Comparison of ENCODE assay signal across 28 cellular contexts in the genomic region with DNA sequence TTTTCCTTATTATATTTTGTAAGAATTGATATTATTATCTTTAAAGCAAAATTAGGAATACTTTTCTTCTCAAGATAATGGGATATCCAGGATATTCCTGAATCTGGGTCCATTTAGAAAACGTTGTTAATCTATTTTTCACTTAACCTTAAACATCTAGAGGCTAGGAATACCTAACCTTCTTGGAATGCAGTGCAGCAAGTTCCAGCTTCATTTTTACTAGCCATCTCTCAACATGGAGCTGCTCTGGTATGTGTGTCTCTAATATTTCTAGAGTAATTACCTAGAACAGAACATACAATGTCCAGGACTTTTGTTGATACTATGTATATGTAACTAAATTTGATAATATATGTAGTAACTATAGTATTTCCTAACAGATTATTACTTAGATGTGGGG.
DNase-seq lines count a peak whose midpoint lies in the region; ATAC-seq, FAIRE-seq and TF ChIP-seq lines count a peak whose summit lies in the region.
"Had no signal": no experiment of that assay in that cellular context is flagged by ENCODE, and none has a peak within 500 bp of the region (broad histone marks: within the 10 kb centered on the region; RNA-seq: fewer than 3 reads in every experiment).

No MANE protein-coding gene starts in this region.

- WGBS in thyroid gland, 2 donors, result 12 to 14% methylated on average over 1 of the region's 1 CpG

- H3K4me3 ChIP-seq in bronchial epithelial cell (ENCODE audit: low read depth, low read length) (no peak overlapping the region), epithelial cell of esophagus (ENCODE audit: low read length) (no peak overlapping the region), thyroid gland (replicated peaks in 1 of 3) (no peak overlapping the region)
- H3K4me3 ChIP-seq: BLaER1, GM12878 had no signal

- H3K27ac ChIP-seq in foreskin keratinocyte (no peak overlapping the region), thyroid gland (no peak overlapping the region)
- H3K27ac ChIP-seq: BLaER1 had no signal

- H3K27me3 Mint-ChIP-seq in natural killer cell (ENCODE audit: low read depth in 2 of 2), result no peaks in the 10 kb centered on the region
- H3K27me3 Mint-ChIP-seq: CD4-positive, alpha-beta memory T cell; CD4-positive, CD25-positive, alpha-beta regulatory T cell; CD8-positive, alpha-beta memory T cell had no signal

- H3K27me3 ChIP-seq in bronchial epithelial cell (ENCODE audit: control insufficient read depth, insufficient read depth, low read length), result no peaks in the 10 kb centered on the region
- H3K27me3 ChIP-seq in foreskin keratinocyte, result no peaks in the 10 kb centered on the region
- H3K27me3 ChIP-seq in thyroid gland, result no peaks in the 10 kb centered on the region
- H3K27me3 ChIP-seq: BE2C, BLaER1 had no signal

- peaks cover 9% of the 10 kb centered on the region for H3K4me1 ChIP-seq in foreskin keratinocyte
- H3K4me1 ChIP-seq in thyroid gland, result no peaks in the 10 kb centered on the region
- H3K4me1 ChIP-seq: BE2C, BLaER1 had no signal

- H3K4me3 Mint-ChIP-seq in natural killer cell, result no peak overlapping the region
- H3K4me3 Mint-ChIP-seq: CD14-positive monocyte; CD4-positive, alpha-beta memory T cell; CD4-positive, CD25-positive, alpha-beta regulatory T cell; CD8-positive, alpha-beta memory T cell had no signal

- ATAC-seq in foreskin keratinocyte (no peak), natural killer cell (no peak)
- ATAC-seq: GM12878 had no signal

- no peaks in the 10 kb centered on the region for H3K4me1 Mint-ChIP-seq in natural killer cell
- H3K4me1 Mint-ChIP-seq: CD14-positive monocyte; CD4-positive, alpha-beta memory T cell; CD4-positive, CD25-positive, alpha-beta regulatory T cell; CD8-positive, alpha-beta memory T cell had no signal

- no peaks in the 10 kb centered on the region for H3K9me3 Mint-ChIP-seq in natural killer cell
- H3K9me3 Mint-ChIP-seq: CD4-positive, alpha-beta memory T cell; CD8-positive, alpha-beta memory T cell had no signal

- TF ChIP-seq CTCF in bronchial epithelial cell (IDR thresholded peaks at IDR 0.05; ENCODE audit: insufficient read depth, low read length, severe bottlenecking), result no peak
- no peak for TF ChIP-seq CTCF in epithelial cell of esophagus (IDR thresholded peaks at IDR 0.05; ENCODE audit: insufficient read depth, low read depth, low read length, missing control alignments)
- TF ChIP-seq CTCF in foreskin keratinocyte (conservative IDR thresholded peaks at IDR 0.05), result no peak
- TF ChIP-seq CTCF in thyroid gland (IDR thresholded peaks at IDR 0.05), result no peak
- TF ChIP-seq CTCF in natural killer cell (IDR thresholded peaks at IDR 0.05), result no peak

- peak; percentile 66 for DNase-seq in bronchial epithelial cell (ENCODE audit: low read depth)
- DNase-seq in epithelial cell of esophagus (ENCODE audit: low read depth), result peak; percentile 67
- DNase-seq in foreskin keratinocyte, result peak; percentile 22 to 61
- no peak for DNase-seq in thyroid gland
- no peak for DNase-seq in T1000 (lab: John Stamatoyannopoulos, UW)
- DNase-seq in cerebellar nuclear complex (lab: John Stamatoyannopoulos, UW), result no peak
- no peak for DNase-seq in natural killer cell
- DNase-seq: 8988T; ACHN; BE2C; C1 segment of cervical spinal cord; CD4-positive, alpha-beta memory T cell; CD4-positive, CD25-positive, alpha-beta regulatory T cell; CD8-positive, alpha-beta memory T cell; COR-L47; DMS 273 treated with DMSO at 0.1 percent for 48 hours; DMS153; DMS53; DMS79; DND-41; EL; GDM1 had no signal

- H3K36me3 Mint-ChIP-seq in natural killer cell, result no peaks in the 10 kb centered on the region
- H3K36me3 Mint-ChIP-seq: CD14-positive monocyte; CD4-positive, alpha-beta memory T cell; CD4-positive, CD25-positive, alpha-beta regulatory T cell; CD8-positive, alpha-beta memory T cell had no signal

- H3K27ac Mint-ChIP-seq in natural killer cell, result no peak overlapping the region
- H3K27ac Mint-ChIP-seq: CD14-positive monocyte; CD4-positive, alpha-beta memory T cell; CD4-positive, CD25-positive, alpha-beta regulatory T cell; CD8-positive, alpha-beta memory T cell had no signal

- no peaks in the 10 kb centered on the region for H3K9me3 ChIP-seq in thyroid gland
- H3K9me3 ChIP-seq: BE2C, BLaER1 had no signal

- no peak for TF ChIP-seq POLR2A in thyroid gland (IDR thresholded peaks at IDR 0.05)

- no peak for FAIRE-seq in bronchial epithelial cell (lab: Jason Lieb, UNC)
- FAIRE-seq: A204.1, GM12878, GM12892, GM18507 had no signal

- H3K36me3 ChIP-seq in bronchial epithelial cell (ENCODE audit: control insufficient read depth, insufficient read depth, low read length) (no peaks in the 10 kb centered on the region), thyroid gland (no peaks in the 10 kb centered on the region)
- H3K36me3 ChIP-seq: BE2C, BLaER1 had no signal

- intact Hi-C loops in thyroid gland (cut with DNase I), result no loop called here
- intact Hi-C loops in natural killer cell (cut with micrococcal nuclease), result no loop called here

Comparison
In these comparisons a context has a peak if more than half of its experiments do, and no peak if none do; other contexts are left out.
1. DNase-seq: peak in bronchial epithelial cell (single experiment), epithelial cell of esophagus (single experiment) and foreskin keratinocyte (2 of 2); none in thyroid gland (0 of 2), T1000 (single experiment), cerebellar nuclear complex (0 of 2) and natural killer cell (single experiment).